ENCODE assay signal across 27 cellular contexts in genomic region chrX:113545040-113545439, GRCh38.
"Had no signal": no experiment of that assay in that cellular context is flagged by ENCODE, and none has a peak within 500 bp of the region (broad histone marks: within the 10 kb centered on the region; RNA-seq: fewer than 3 reads in every experiment).

No MANE protein-coding gene starts in this region.

- H3K4me3 Mint-ChIP-seq: immature natural killer cell; naive thymus-derived CD4-positive, alpha-beta T cell; natural killer cell treated with Interleukin-12 subunit alpha and Interleukin-12 subunit beta and Interleukin-15 and Interleukin-18, amount 100 ng/mL, for 72 hours; stimulated activated naive B cell treated with anti-CD40 and anti-IgM and Interleukin-4, amounts not matched to agents 10 μg/mL and 1 μg/mL and 100 μg/mL, for 72 hours had no signal

- H3K4me1 Mint-ChIP-seq: immature natural killer cell; naive thymus-derived CD4-positive, alpha-beta T cell; stimulated activated naive B cell treated with anti-CD40 and anti-IgM and Interleukin-4, amounts not matched to agents 10 μg/mL and 1 μg/mL and 100 μg/mL, for 72 hours had no signal

- H3K9me3 ChIP-seq: left ventricle myocardium inferior, mucosa of descending colon, pancreas, prostate gland, suprapubic skin, thoracic aorta, tibial artery, upper lobe of right lung had no signal

- DNase-seq: hypothalamus; immature natural killer cell; islet precursor cell; left ventricle myocardium inferior; midbrain; mucosa of descending colon; naive thymus-derived CD4-positive, alpha-beta T cell; pancreas; posterior cingulate gyrus; retina; right cardiac atrium; stimulated activated CD4-positive, alpha-beta T cell treated with anti-CD3 and anti-CD28 coated beads, Interleukin-12 subunit alpha, Interleukin-12 subunit beta, amount 100 ng/mL, for 4 hours; stimulated activated CD4-positive, alpha-beta T cell treated with anti-CD3 and anti-CD28 coated beads, Interleukin-15, amount 100 ng/mL, for 24 hours; stimulated activated CD4-positive, alpha-beta T cell treated with anti-CD3 and anti-CD28 coated beads, Interleukin-2, amount 100 ng/mL, for 24 hours; stimulated activated CD4-positive, alpha-beta T cell treated with anti-CD3 and anti-CD28 coated beads, Interleukin-4, amount 100 ng/mL, for 1 hour; stimulated activated naive B cell treated with anti-CD40 and anti-IgM and Interleukin-4, amounts not matched to agents 10 μg/mL and 1 μg/mL and 100 μg/mL, for 72 hours; stimulated activated naive CD8-positive, alpha-beta T cell treated with anti-CD3 and anti-CD28 coated beads, Interleukin-15, Interleukin-2, amounts not matched to agents 100 U/mL and 50 U/mL, for 24 hours; tibial artery; trophoblast cell; upper lobe of right lung had no signal

- H3K4me3 ChIP-seq: left ventricle myocardium inferior, lung, mucosa of descending colon, pancreas, prostate gland, skin epidermis, suprapubic skin, thoracic aorta, tibial artery, upper lobe of right lung had no signal

- H3K4me1 ChIP-seq: left ventricle myocardium inferior, pancreas, prostate gland, suprapubic skin, tibial artery, upper lobe of right lung had no signal

- H3K27me3 ChIP-seq: pancreas, suprapubic skin, tibial artery, upper lobe of right lung had no signal

- H3K27me3 Mint-ChIP-seq: naive thymus-derived CD4-positive, alpha-beta T cell; natural killer cell treated with Interleukin-12 subunit alpha and Interleukin-12 subunit beta and Interleukin-15 and Interleukin-18, amount 100 ng/mL, for 72 hours; stimulated activated naive B cell treated with anti-CD40 and anti-IgM and Interleukin-4, amounts not matched to agents 10 μg/mL and 1 μg/mL and 100 μg/mL, for 72 hours had no signal

- ATAC-seq: mucosa of descending colon; naive thymus-derived CD4-positive, alpha-beta T cell; natural killer cell treated with Interleukin-12 subunit alpha and Interleukin-12 subunit beta and Interleukin-15 and Interleukin-18, amount 100 ng/mL, for 72 hours; pancreas; right cardiac atrium; sciatic nerve; stimulated activated naive B cell treated with anti-CD40 and anti-IgM and Interleukin-4, amounts not matched to agents 10 μg/mL and 1 μg/mL and 100 μg/mL, for 72 hours; stimulated activated naive CD8-positive, alpha-beta T cell treated with anti-CD3 and anti-CD28 coated beads, Interleukin-15, Interleukin-2, amounts not matched to agents 100 U/mL and 50 U/mL, for 24 hours; upper lobe of right lung had no signal

- H3K9me3 Mint-ChIP-seq: natural killer cell treated with Interleukin-12 subunit alpha and Interleukin-12 subunit beta and Interleukin-15 and Interleukin-18, amount 100 ng/mL, for 72 hours; stimulated activated naive B cell treated with anti-CD40 and anti-IgM and Interleukin-4, amounts not matched to agents 10 μg/mL and 1 μg/mL and 100 μg/mL, for 72 hours had no signal

- H3K36me3 Mint-ChIP-seq: immature natural killer cell; naive thymus-derived CD4-positive, alpha-beta T cell; natural killer cell treated with Interleukin-12 subunit alpha and Interleukin-12 subunit beta and Interleukin-15 and Interleukin-18, amount 100 ng/mL, for 72 hours; stimulated activated naive B cell treated with anti-CD40 and anti-IgM and Interleukin-4, amounts not matched to agents 10 μg/mL and 1 μg/mL and 100 μg/mL, for 72 hours had no signal

- H3K36me3 ChIP-seq: left ventricle myocardium inferior, pancreas, prostate gland, suprapubic skin, thoracic aorta, tibial artery, upper lobe of right lung had no signal

- H3K27ac Mint-ChIP-seq: immature natural killer cell; naive thymus-derived CD4-positive, alpha-beta T cell; natural killer cell treated with Interleukin-12 subunit alpha and Interleukin-12 subunit beta and Interleukin-15 and Interleukin-18, amount 100 ng/mL, for 72 hours had no signal

- H3K27ac ChIP-seq: left ventricle myocardium inferior, pancreas, prostate gland, skin epidermis, suprapubic skin, thoracic aorta, tibial artery, upper lobe of right lung had no signal
